In the genomic region with DNA sequence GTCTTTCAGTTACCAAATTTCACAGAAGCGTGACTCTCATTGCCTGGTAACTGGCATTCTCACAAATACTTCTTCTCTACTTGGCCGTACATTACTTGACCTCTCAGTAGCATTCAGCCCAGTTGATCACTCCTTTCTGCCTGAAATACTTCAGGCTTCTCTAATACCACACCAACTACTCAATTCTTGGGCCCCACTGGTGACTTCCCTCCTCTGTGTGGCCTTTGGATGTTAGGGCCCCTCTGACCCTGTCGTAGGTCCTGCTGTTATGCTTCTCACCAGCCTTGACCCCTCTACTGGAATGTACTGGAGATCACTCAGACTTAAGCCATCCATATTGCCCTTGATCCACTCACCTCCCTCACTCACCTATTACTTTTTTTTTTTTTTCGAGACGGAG, we compare ENCODE assay signal across 24 cellular contexts. TPM values are rescaled to one million over a fixed set of nuclear protein-coding genes. Genes with fewer than 3 reads are reported as not detected.
DNase-seq lines count a peak whose midpoint lies in the region; ATAC-seq and TF ChIP-seq lines count a peak whose summit lies in the region.
"Had no signal": no experiment of that assay in that cellular context is flagged by ENCODE, and none has a peak within 500 bp of the region (broad histone marks: within the 10 kb centered on the region; RNA-seq: fewer than 3 reads in every experiment).

No MANE protein-coding gene starts in this region.

- no peak for TF ChIP-seq CTCF in WTC11 (IDR thresholded peaks at IDR 0.05)

- no peaks in the 10 kb centered on the region for H3K9me3 Mint-ChIP-seq in activated CD4-positive, alpha-beta T cell treated with anti-CD3 and anti-CD28 coated beads, Interleukin-2, amount 10 ng/mL, durations not matched to agents 24 days and 14 days
- no peaks in the 10 kb centered on the region for H3K9me3 Mint-ChIP-seq in WTC11
- no peaks in the 10 kb centered on the region for H3K9me3 Mint-ChIP-seq in stimulated activated effector memory CD8-positive, alpha-beta T cell treated with anti-CD3 and anti-CD28 coated beads, Interleukin-12 subunit alpha, Interleukin-12 subunit beta, amount 100 ng/mL, for 72 hours

- DNase-seq in activated CD4-positive, alpha-beta T cell treated with anti-CD3 and anti-CD28 coated beads, Interleukin-2, amount 10 ng/mL, durations not matched to agents 24 days and 14 days, result no peak
- no peak for DNase-seq in activated CD4-positive, alpha-beta T cell treated with anti-CD3 and anti-CD28 coated beads for 48 hours
- DNase-seq in WTC11 (ENCODE audit: low spot score), result no peak
- DNase-seq in islet precursor cell, result peak; percentile 4
- no peak for DNase-seq in stimulated activated effector memory CD8-positive, alpha-beta T cell treated with anti-CD3 and anti-CD28 coated beads, Interleukin-12 subunit alpha, Interleukin-12 subunit beta, amount 100 ng/mL, for 72 hours (ENCODE audit: low spot score in 2 of 2)
- no peak for DNase-seq in NCI-H510A treated with DMSO at 0.1 percent for 48 hours (lab: John Stamatoyannopoulos, UW)
- DNase-seq in NCI-H82 (lab: John Stamatoyannopoulos, UW), result no peak
- no peak for DNase-seq in DMS153 treated with DMSO at 0.1 percent for 48 hours (lab: John Stamatoyannopoulos, UW; ENCODE audit: unreplicated experiment)
- DNase-seq: activated CD4-positive, alpha-beta T cell treated with anti-CD3 and anti-CD28 coated beads, Interleukin-2, amount 50 U/mL, for 1 hour; activated CD8-positive, alpha-beta memory T cell treated with anti-CD3 and anti-CD28 coated beads, Interleukin-2, amount 50 U/mL, for 48 hours; activated gamma-delta T cell; COR-L47; cortex of kidney; DND-41; hippocampal formation; Karpas-422; left ventricle myocardium inferior; NCI-H146; NCI-H524; psoas muscle; stimulated activated CD4-positive, alpha-beta T cell treated with anti-CD3 and anti-CD28 coated beads, Interleukin-15, amount 100 ng/mL, for 24 hours; upper lobe of left lung had no signal

- peak overlapping the region; percentile 10 for H3K4me3 Mint-ChIP-seq in activated CD4-positive, alpha-beta T cell treated with anti-CD3 and anti-CD28 coated beads, Interleukin-2, amount 10 ng/mL, durations not matched to agents 24 days and 14 days
- no peak overlapping the region for H3K4me3 Mint-ChIP-seq in WTC11
- H3K4me3 Mint-ChIP-seq in stimulated activated effector memory CD8-positive, alpha-beta T cell treated with anti-CD3 and anti-CD28 coated beads, Interleukin-12 subunit alpha, Interleukin-12 subunit beta, amount 100 ng/mL, for 72 hours, result peak overlapping the region; percentile 87

- H3K27ac Mint-ChIP-seq in activated CD4-positive, alpha-beta T cell treated with anti-CD3 and anti-CD28 coated beads, Interleukin-2, amount 10 ng/mL, durations not matched to agents 24 days and 14 days, result no peak overlapping the region
- H3K27ac Mint-ChIP-seq in WTC11, result 0 out of 2 replicates have a peak overlapping the region, but pooled peaks have one; percentile 31
- no peak overlapping the region for H3K27ac Mint-ChIP-seq in stimulated activated effector memory CD8-positive, alpha-beta T cell treated with anti-CD3 and anti-CD28 coated beads, Interleukin-12 subunit alpha, Interleukin-12 subunit beta, amount 100 ng/mL, for 72 hours

- no peak for ATAC-seq in WTC11
- ATAC-seq in stimulated activated effector memory CD8-positive, alpha-beta T cell treated with anti-CD3 and anti-CD28 coated beads, Interleukin-12 subunit alpha, Interleukin-12 subunit beta, amount 100 ng/mL, for 72 hours, result no peak
- ATAC-seq: gastroesophageal sphincter, Panc1, psoas muscle had no signal

- CTCF ChIA-PET in WTC11 (lab: Charles Lee), result no interaction called here

- POLR2A ChIA-PET in WTC11 (lab: Charles Lee), result interaction anchor here (0.7 kb wide), 1 partner anchor 69 kb away, joined by 4 read pairs; no protein-coding TSS in a partner anchor

- H3K36me3 Mint-ChIP-seq in activated CD4-positive, alpha-beta T cell treated with anti-CD3 and anti-CD28 coated beads, Interleukin-2, amount 10 ng/mL, durations not matched to agents 24 days and 14 days (ENCODE audit: low read depth), result no peaks in the 10 kb centered on the region
- no peaks in the 10 kb centered on the region for H3K36me3 Mint-ChIP-seq in WTC11
- peaks cover 12% of the 10 kb centered on the region for H3K36me3 Mint-ChIP-seq in stimulated activated effector memory CD8-positive, alpha-beta T cell treated with anti-CD3 and anti-CD28 coated beads, Interleukin-12 subunit alpha, Interleukin-12 subunit beta, amount 100 ng/mL, for 72 hours

- H3K4me1 Mint-ChIP-seq in activated CD4-positive, alpha-beta T cell treated with anti-CD3 and anti-CD28 coated beads, Interleukin-2, amount 10 ng/mL, durations not matched to agents 24 days and 14 days, result peaks cover 11% of the 10 kb centered on the region
- H3K4me1 Mint-ChIP-seq in WTC11, result peaks cover 21% of the 10 kb centered on the region
- peaks cover 30% of the 10 kb centered on the region for H3K4me1 Mint-ChIP-seq in stimulated activated effector memory CD8-positive, alpha-beta T cell treated with anti-CD3 and anti-CD28 coated beads, Interleukin-12 subunit alpha, Interleukin-12 subunit beta, amount 100 ng/mL, for 72 hours

- no peaks in the 10 kb centered on the region for H3K27me3 Mint-ChIP-seq in activated CD4-positive, alpha-beta T cell treated with anti-CD3 and anti-CD28 coated beads, Interleukin-2, amount 10 ng/mL, durations not matched to agents 24 days and 14 days
- H3K27me3 Mint-ChIP-seq in WTC11 (ENCODE audit: low read depth), result no peaks in the 10 kb centered on the region; the same call in 1 of the 2 replicates

- intact Hi-C loops in activated CD4-positive, alpha-beta T cell treated with anti-CD3 and anti-CD28 coated beads, Interleukin-2, amount 10 ng/mL, durations not matched to agents 24 days and 14 days (cut with micrococcal nuclease), result no loop called here

TF ChIP-seq in WTC11, 78 proteins besides CTCF, POLR2A, EP300 and RAD21 (continues in another document):
- TF ChIP-seq FOXJ3 (CRISPR knock-in tag; IDR thresholded peaks at IDR 0.05; ENCODE audit: borderline replicate concordance) (no peak), HMGA2 (CRISPR knock-in tag; IDR thresholded peaks at IDR 0.05) (no peak), NR2C2 (CRISPR knock-in tag; IDR thresholded peaks at IDR 0.05) (no peak), ETV6 (CRISPR knock-in tag; IDR thresholded peaks at IDR 0.05) (no peak)
- TF ChIP-seq, protein P1, sequence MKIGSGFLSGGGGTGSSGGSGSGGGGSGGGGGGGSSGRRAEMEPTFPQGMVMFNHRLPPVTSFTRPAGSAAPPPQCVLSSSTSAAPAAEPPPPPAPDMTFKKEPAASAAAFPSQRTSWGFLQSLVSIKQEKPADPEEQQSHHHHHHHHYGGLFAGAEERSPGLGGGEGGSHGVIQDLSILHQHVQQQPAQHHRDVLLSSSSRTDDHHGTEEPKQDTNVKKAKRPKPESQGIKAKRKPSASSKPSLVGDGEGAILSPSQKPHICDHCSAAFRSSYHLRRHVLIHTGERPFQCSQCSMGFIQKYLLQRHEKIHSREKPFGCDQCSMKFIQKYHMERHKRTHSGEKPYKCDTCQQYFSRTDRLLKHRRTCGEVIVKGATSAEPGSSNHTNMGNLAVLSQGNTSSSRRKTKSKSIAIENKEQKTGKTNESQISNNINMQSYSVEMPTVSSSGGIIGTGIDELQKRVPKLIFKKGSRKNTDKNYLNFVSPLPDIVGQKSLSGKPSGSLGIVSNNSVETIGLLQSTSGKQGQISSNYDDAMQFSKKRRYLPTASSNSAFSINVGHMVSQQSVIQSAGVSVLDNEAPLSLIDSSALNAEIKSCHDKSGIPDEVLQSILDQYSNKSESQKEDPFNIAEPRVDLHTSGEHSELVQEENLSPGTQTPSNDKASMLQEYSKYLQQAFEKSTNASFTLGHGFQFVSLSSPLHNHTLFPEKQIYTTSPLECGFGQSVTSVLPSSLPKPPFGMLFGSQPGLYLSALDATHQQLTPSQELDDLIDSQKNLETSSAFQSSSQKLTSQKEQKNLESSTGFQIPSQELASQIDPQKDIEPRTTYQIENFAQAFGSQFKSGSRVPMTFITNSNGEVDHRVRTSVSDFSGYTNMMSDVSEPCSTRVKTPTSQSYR (CRISPR knock-in tag; IDR thresholded peaks at IDR 0.05), result no peak
- TF ChIP-seq, protein P2, sequence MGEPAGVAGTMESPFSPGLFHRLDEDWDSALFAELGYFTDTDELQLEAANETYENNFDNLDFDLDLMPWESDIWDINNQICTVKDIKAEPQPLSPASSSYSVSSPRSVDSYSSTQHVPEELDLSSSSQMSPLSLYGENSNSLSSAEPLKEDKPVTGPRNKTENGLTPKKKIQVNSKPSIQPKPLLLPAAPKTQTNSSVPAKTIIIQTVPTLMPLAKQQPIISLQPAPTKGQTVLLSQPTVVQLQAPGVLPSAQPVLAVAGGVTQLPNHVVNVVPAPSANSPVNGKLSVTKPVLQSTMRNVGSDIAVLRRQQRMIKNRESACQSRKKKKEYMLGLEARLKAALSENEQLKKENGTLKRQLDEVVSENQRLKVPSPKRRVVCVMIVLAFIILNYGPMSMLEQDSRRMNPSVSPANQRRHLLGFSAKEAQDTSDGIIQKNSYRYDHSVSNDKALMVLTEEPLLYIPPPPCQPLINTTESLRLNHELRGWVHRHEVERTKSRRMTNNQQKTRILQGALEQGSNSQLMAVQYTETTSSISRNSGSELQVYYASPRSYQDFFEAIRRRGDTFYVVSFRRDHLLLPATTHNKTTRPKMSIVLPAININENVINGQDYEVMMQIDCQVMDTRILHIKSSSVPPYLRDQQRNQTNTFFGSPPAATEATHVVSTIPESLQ (CRISPR knock-in tag; IDR thresholded peaks at IDR 0.05), result no peak

RNA-seq across cellular contexts. Expression of a gene that starts 2.2 kb away (rescaled TPM):
- total RNA-seq in activated CD4-positive, alpha-beta T cell treated with anti-CD3 and anti-CD28 coated beads, Interleukin-2, amount 10 ng/mL, durations not matched to agents 24 days and 14 days, result 0.23 TPM in 1 of 2 replicates, not detected in the other
- 0.25 to 0.94 TPM (median 0.41 TPM) in 3 replicates for total RNA-seq in WTC11 (2021)

RNA-seq across cellular contexts. Expression of a gene that starts 48.0 kb away (rescaled TPM):
- total RNA-seq in activated CD4-positive, alpha-beta T cell treated with anti-CD3 and anti-CD28 coated beads, Interleukin-2, amount 10 ng/mL, durations not matched to agents 24 days and 14 days, result not detected in 2 replicates
- total RNA-seq in WTC11 (2021), result 12.5 to 13.0 TPM (median 12.6 TPM) in 3 replicates
- total RNA-seq: psoas muscle, upper lobe of left lung had no signal

Comparison
In these comparisons a context has a peak if more than half of its experiments do, and no peak if none do; other contexts are left out.
1. RNA of a gene that starts 48.0 kb away (total RNA-seq): 12.5 to 13.0 TPM in WTC11; not detected in activated CD4-positive, alpha-beta T cell treated with anti-CD3 and anti-CD28 coated beads, Interleukin-2, amount 10 ng/mL, durations not matched to agents 24 days and 14 days; every median in the first group is over 10 times any median in the second.